In genomic region chr1:228397966-228398365, GRCh38 we compare ENCODE assay signal across 15 cellular contexts. TPM values are rescaled to one million over a fixed set of nuclear protein-coding genes. Genes with fewer than 3 reads are reported as not detected.
"Had no signal": no experiment of that assay in that cellular context is flagged by ENCODE, and none has a peak within 500 bp of the region (broad histone marks: within the 10 kb centered on the region; RNA-seq: fewer than 3 reads in every experiment).

No MANE protein-coding gene starts in this region.

- ATAC-seq: activated T-cell treated with anti-CD3 and anti-CD28 coated beads, Interleukin-2, amount 50 U/mL, for 4 hours; mucosa of descending colon; SK-N-SH treated with all-trans-retinoic acid at 6 μM for 48 hours; stimulated activated naive CD8-positive, alpha-beta T cell treated with anti-CD3 and anti-CD28 coated beads, Interleukin-15, Interleukin-2, amounts not matched to agents 100 U/mL and 50 U/mL, for 24 hours had no signal

- H3K4me3 Mint-ChIP-seq: activated T-cell treated with anti-CD3 and anti-CD28 coated beads, Interleukin-2, amount 50 U/mL, for 4 hours; nephron had no signal

- H3K27ac ChIP-seq: dorsolateral prefrontal cortex, esophagus muscularis mucosa, upper lobe of left lung had no signal

- H3K9me3 ChIP-seq: esophagus muscularis mucosa, mucosa of descending colon, upper lobe of left lung had no signal

- H3K9me3 Mint-ChIP-seq: activated T-cell treated with anti-CD3 and anti-CD28 coated beads, Interleukin-2, amount 50 U/mL, for 4 hours; nephron had no signal

- DNase-seq: activated naive CD4-positive, alpha-beta T cell treated with anti-CD3 and anti-CD28 coated beads, Interleukin-2, amount 50 U/mL, for 16 hours; activated T-cell treated with anti-CD3 and anti-CD28 coated beads, Interleukin-2, amount 50 U/mL, for 4 hours; anterior cingulate cortex; hypothalamus; SHP77; stimulated activated CD4-positive, alpha-beta T cell treated with anti-CD3 and anti-CD28 coated beads, Interleukin-2, amount 100 ng/mL, for 48 hours; stimulated activated naive CD8-positive, alpha-beta T cell treated with anti-CD3 and anti-CD28 coated beads, Interleukin-15, Interleukin-2, amounts not matched to agents 100 U/mL and 50 U/mL, for 24 hours; T-helper 9 cell had no signal

- H3K27me3 ChIP-seq: dorsolateral prefrontal cortex, esophagus muscularis mucosa, upper lobe of left lung had no signal

- H3K4me3 ChIP-seq: dorsolateral prefrontal cortex, esophagus muscularis mucosa, lung, mucosa of descending colon, upper lobe of left lung had no signal

- H3K4me1 Mint-ChIP-seq: nephron had no signal

- H3K27ac Mint-ChIP-seq: nephron had no signal

RNA-seq across cellular contexts. Expression of gene TRIM17, which starts 18.7 kb away (rescaled TPM):
- total RNA-seq: esophagus muscularis mucosa had no signal
